ENCODE assay signal across 26 cellular contexts in the genomic region with DNA sequence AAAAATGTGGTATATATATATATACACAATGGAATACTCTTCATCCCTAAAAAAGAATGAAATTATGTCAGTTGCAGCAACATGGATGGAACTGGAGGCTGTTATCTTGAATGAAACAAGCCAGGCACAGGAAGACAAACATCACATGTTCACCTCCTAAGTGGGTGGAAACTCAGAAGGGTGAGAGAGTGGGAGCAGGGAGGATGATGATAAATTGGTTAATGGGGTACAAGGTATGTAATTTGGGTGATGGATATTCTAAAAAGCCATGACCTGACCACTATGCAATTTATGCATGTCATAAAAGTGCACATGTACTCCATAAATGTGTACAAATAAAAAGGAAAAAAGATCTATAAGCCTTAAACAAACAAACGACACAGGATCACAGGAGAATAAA.
"Had no signal": no experiment of that assay in that cellular context is flagged by ENCODE, and none has a peak within 500 bp of the region (broad histone marks: within the 10 kb centered on the region; RNA-seq: fewer than 3 reads in every experiment).

No MANE protein-coding gene starts in this region.

- ATAC-seq: natural killer cell; sciatic nerve; stimulated activated naive B cell treated with anti-CD40 and anti-IgM and Interleukin-4, amounts not matched to agents 10 μg/mL and 1 μg/mL and 100 μg/mL, for 72 hours; stimulated activated naive CD8-positive, alpha-beta T cell treated with anti-CD3 and anti-CD28 coated beads, Interleukin-15, Interleukin-2, amounts not matched to agents 100 U/mL and 50 U/mL, for 24 hours had no signal

- H3K4me3 ChIP-seq: left ventricle myocardium inferior, lung, neural progenitor cell, ovary, right atrium auricular region, skin epidermis, stomach, testis, thyroid gland, transverse colon, upper lobe of left lung, vagina had no signal

- H3K4me1 ChIP-seq: neural progenitor cell, stomach, testis, thyroid gland, transverse colon, upper lobe of left lung, vagina had no signal

- DNase-seq: islet precursor cell; left ventricle myocardium inferior; mesendoderm; naive B cell; natural killer cell; nephron progenitor cell; occipital lobe; ovary; stimulated activated CD4-positive, alpha-beta T cell treated with anti-CD3 and anti-CD28 coated beads, Interleukin-12 subunit alpha, Interleukin-12 subunit beta, amount 100 ng/mL, for 4 hours; stimulated activated CD4-positive, alpha-beta T cell treated with anti-CD3 and anti-CD28 coated beads, Interleukin-15, amount 100 ng/mL, for 24 hours; stimulated activated CD4-positive, alpha-beta T cell treated with anti-CD3 and anti-CD28 coated beads, Interleukin-2, amount 100 ng/mL, for 24 hours; stimulated activated CD4-positive, alpha-beta T cell treated with anti-CD3 and anti-CD28 coated beads, Interleukin-4, amount 100 ng/mL, for 1 hour; stimulated activated naive B cell treated with anti-CD40 and anti-IgM and Interleukin-4, amounts not matched to agents 10 μg/mL and 1 μg/mL and 100 μg/mL, for 72 hours; stimulated activated naive CD8-positive, alpha-beta T cell treated with anti-CD3 and anti-CD28 coated beads, Interleukin-15, Interleukin-2, amounts not matched to agents 100 U/mL and 50 U/mL, for 24 hours; stomach; testis; thyroid gland; transverse colon; upper lobe of left lung had no signal

- H3K36me3 ChIP-seq: left ventricle myocardium inferior, neutrophil, ovary, right atrium auricular region, stomach, thyroid gland, transverse colon, upper lobe of left lung, vagina had no signal

- H2AFZ ChIP-seq: neural progenitor cell had no signal

- H3K4me2 ChIP-seq: neural progenitor cell had no signal

- H3K27me3 ChIP-seq: neural progenitor cell, neutrophil, ovary, right atrium auricular region, stomach, testis, thyroid gland, transverse colon, upper lobe of left lung, vagina had no signal

- H3K27ac ChIP-seq: left ventricle myocardium inferior, neural progenitor cell, neutrophil, ovary, right atrium auricular region, skin epidermis, stomach, testis, thyroid gland, transverse colon, upper lobe of left lung, vagina had no signal

- H3K9me3 ChIP-seq: neutrophil, ovary, right atrium auricular region, testis, thyroid gland, transverse colon, vagina had no signal

- H3K9ac ChIP-seq: neural progenitor cell had no signal
